In the genomic region with DNA sequence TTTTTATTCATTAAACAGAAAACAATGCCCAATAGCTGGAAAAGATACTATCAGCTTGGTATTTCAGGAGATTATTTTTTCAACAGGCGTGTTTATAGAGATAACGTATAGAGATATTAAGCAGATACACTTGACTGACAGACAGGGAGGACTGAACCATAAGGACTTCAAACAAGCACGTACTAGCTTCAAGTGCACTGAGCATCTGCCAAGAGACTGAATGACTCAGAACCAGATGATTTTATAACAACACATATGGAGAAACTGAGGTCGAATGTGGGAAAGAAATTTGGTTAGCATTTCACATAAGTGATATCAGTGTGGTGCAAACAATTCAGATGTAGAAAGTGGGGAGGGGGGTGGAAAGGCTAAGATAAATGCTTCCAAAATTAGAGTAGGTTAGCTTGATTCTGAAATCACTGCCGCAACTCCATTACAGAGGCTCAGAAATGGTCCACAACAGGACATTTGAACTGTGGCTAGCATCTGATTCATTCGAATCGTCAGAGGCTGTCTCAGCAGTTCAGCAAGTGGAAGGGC, we compare ENCODE assay signal across 13 cellular contexts.
A peak's percentile ranks its signal among the peaks of the same experiment; 100 is the strongest.
DNase-seq lines count a peak whose midpoint lies in the region; ATAC-seq and TF ChIP-seq lines count a peak whose summit lies in the region.
"Had no signal": no experiment of that assay in that cellular context is flagged by ENCODE, and none has a peak within 500 bp of the region (broad histone marks: within the 10 kb centered on the region; RNA-seq: fewer than 3 reads in every experiment).

No MANE protein-coding gene starts in this region.

- no peaks in the 10 kb centered on the region for H4K20me1 ChIP-seq in SK-N-SH (ENCODE audit: insufficient read depth)

- CTCF ChIA-PET in SK-N-SH (lab: Yijun Ruan, JAX): interaction anchor here (0.5 to 4.0 kb wide), 7 partner anchors 14 to 468 kb away, joined by 3 to 14 read pairs (median 4); partner anchors contain the start of gene SEMA6D

- H3K79me2 ChIP-seq in SK-N-SH (ENCODE audit: insufficient read depth): no peaks in the 10 kb centered on the region

- TF ChIP-seq RAD21 in SK-N-SH (IDR thresholded peaks at IDR 0.05; ENCODE audit: low read length): no peak; the same call in 1 of the 2 replicates

- no peak overlapping the region for H2AFZ ChIP-seq in SK-N-SH (ENCODE audit: low read depth)

- H3K27ac ChIP-seq in SK-N-SH (ENCODE audit: low read depth in 2 of 2, low read length in 1 of 2) (peak overlapping the region in 1 of 2 experiments; percentile 34; a peak in 1 of 4 replicates), suprapubic skin (no peak overlapping the region)
- H3K27ac ChIP-seq: SJSA1 had no signal

- no peak for DNase-seq in activated T-cell treated with anti-CD3 and anti-CD28 coated beads, Interleukin-2, amount 50 U/mL, for 72 hours
- DNase-seq in activated T-cell treated with anti-CD3 and anti-CD28 coated beads for 4 hours (no peak), SK-N-SH (no peak), fibroblast of villous mesenchyme (ENCODE audit: low read depth) (peak; percentile 75), superior temporal gyrus (ENCODE audit: extremely low spot score) (peak; percentile 42), suprapubic skin (ENCODE audit: low spot score in 2 of 2) (no peak)
- DNase-seq: ACHN; activated effector memory CD4-positive, alpha-beta T cell treated with anti-CD3 and anti-CD28 coated beads, Interleukin-2, amount 50 U/mL, for 16 hours; naive thymus-derived CD8-positive, alpha-beta T cell; stimulated activated CD4-positive, alpha-beta T cell treated with anti-CD3 and anti-CD28 coated beads, Interleukin-12 subunit alpha, Interleukin-12 subunit beta, amount 100 ng/mL, for 4 hours had no signal

- TF ChIP-seq CTCF in SK-N-SH (IDR thresholded peaks at IDR 0.05) (no peak), fibroblast of villous mesenchyme (IDR thresholded peaks at IDR 0.05; ENCODE audit: insufficient read depth, low read depth, low read length) (no peak), suprapubic skin (IDR thresholded peaks at IDR 0.05) (no peak)

- H3K9ac ChIP-seq in SK-N-SH: no peak overlapping the region

- H3K4me1 ChIP-seq in SK-N-SH (ENCODE audit: control insufficient read depth in 1 of 2, insufficient read depth in 2 of 2, low read depth in 1 of 2, low read length in 1 of 2) (peaks cover 0 to 37% of the 10 kb centered on the region in 2 experiments; a peak in 2 of 4 replicates), suprapubic skin (peaks cover 28% of the 10 kb centered on the region)

- H3K9me3 Mint-ChIP-seq in activated T-cell treated with anti-CD3 and anti-CD28 coated beads, Interleukin-2, amount 50 U/mL, for 72 hours: no peaks in the 10 kb centered on the region

- no peaks in the 10 kb centered on the region for H3K27me3 ChIP-seq in SK-N-SH (ENCODE audit: insufficient read depth)
- no peaks in the 10 kb centered on the region for H3K27me3 ChIP-seq in suprapubic skin
- H3K27me3 ChIP-seq: SJSA1 had no signal

- TF ChIP-seq EP300 in SK-N-SH (IDR thresholded peaks at IDR 0.05; ENCODE audit: borderline replicate concordance in 1 of 2, low read depth in 1 of 2, low read length in 1 of 2): peak in 1 of 2 experiments; percentile 86; a peak in 2 of 4 replicates
- TF ChIP-seq EP300 in suprapubic skin (IDR thresholded peaks at IDR 0.05): no peak

- no peaks in the 10 kb centered on the region for H3F3A ChIP-seq in SK-N-SH (replicated peaks; ENCODE audit: insufficient read depth)

- H3K36me3 Mint-ChIP-seq in activated T-cell treated with anti-CD3 and anti-CD28 coated beads, Interleukin-2, amount 50 U/mL, for 72 hours (ENCODE audit: insufficient read depth in 2 of 2): no peaks in the 10 kb centered on the region
- H3K36me3 Mint-ChIP-seq: naive thymus-derived CD8-positive, alpha-beta T cell had no signal

- POLR2A ChIA-PET in SK-N-SH (lab: Yijun Ruan, JAX): interaction anchor here (1.3 kb wide), 1 partner anchor 102 kb away, joined by 3 read pairs; no protein-coding TSS in a partner anchor

- H3K27ac Mint-ChIP-seq in activated T-cell treated with anti-CD3 and anti-CD28 coated beads, Interleukin-2, amount 50 U/mL, for 72 hours: no peak overlapping the region
- H3K27ac Mint-ChIP-seq: naive thymus-derived CD8-positive, alpha-beta T cell had no signal

- TF ChIP-seq POLR2A in suprapubic skin (IDR thresholded peaks at IDR 0.05): no peak

- no peaks in the 10 kb centered on the region for H3K36me3 ChIP-seq in SK-N-SH (replicated peaks in 1 of 2; ENCODE audit: control insufficient read depth in 1 of 2, insufficient read depth in 2 of 2, low read length in 1 of 2)
- H3K36me3 ChIP-seq in suprapubic skin: no peaks in the 10 kb centered on the region
- H3K36me3 ChIP-seq: SJSA1 had no signal

- ATAC-seq in activated T-cell treated with anti-CD3 and anti-CD28 coated beads, Interleukin-2, amount 50 U/mL, for 72 hours (replicated peaks in 1 of 2): peak; percentile 53 to 70
- ATAC-seq in HG03280 (IDR thresholded peaks at IDR 0.05; ENCODE audit: unreplicated experiment) (no peak), GM19035 (IDR thresholded peaks at IDR 0.05; ENCODE audit: unreplicated experiment) (no peak)
- ATAC-seq: naive thymus-derived CD8-positive, alpha-beta T cell had no signal

- WGBS in SK-N-SH (ENCODE audit: low lambda C conversion rate): 19% methylated on average over 7 of the region's 7 CpGs
- WGBS in suprapubic skin: 35% methylated on average over 7 of the region's 7 CpGs

- H3K9me2 ChIP-seq in SK-N-SH: no peaks in the 10 kb centered on the region

- peaks cover 33% of the 10 kb centered on the region for H3K27me3 Mint-ChIP-seq in activated T-cell treated with anti-CD3 and anti-CD28 coated beads, Interleukin-2, amount 50 U/mL, for 72 hours (ENCODE audit: low read depth)

- H3K4me2 ChIP-seq in SK-N-SH: no peak overlapping the region

- H3K9me3 ChIP-seq in SK-N-SH (no peaks in the 10 kb centered on the region), suprapubic skin (no peaks in the 10 kb centered on the region)
- H3K9me3 ChIP-seq: SJSA1 had no signal

- H3K4me3 ChIP-seq in SK-N-SH (ENCODE audit: low read depth in 2 of 2, low read length in 1 of 2) (no peak overlapping the region), fibroblast of villous mesenchyme (ENCODE audit: low read depth, low read length) (no peak overlapping the region), suprapubic skin (no peak overlapping the region)
- H3K4me3 ChIP-seq: SJSA1 had no signal

- H3K4me3 Mint-ChIP-seq in activated T-cell treated with anti-CD3 and anti-CD28 coated beads, Interleukin-2, amount 50 U/mL, for 72 hours: no peak overlapping the region
- H3K4me3 Mint-ChIP-seq: naive thymus-derived CD8-positive, alpha-beta T cell had no signal

- peaks cover 6% of the 10 kb centered on the region for H3K4me1 Mint-ChIP-seq in activated T-cell treated with anti-CD3 and anti-CD28 coated beads, Interleukin-2, amount 50 U/mL, for 72 hours (ENCODE audit: low read depth)
- H3K4me1 Mint-ChIP-seq: naive thymus-derived CD8-positive, alpha-beta T cell had no signal

TF ChIP-seq in SK-N-SH, 30 proteins besides CTCF, POLR2A, EP300 and RAD21:
- TF ChIP-seq TCF12 (IDR thresholded peaks at IDR 0.05) (peak; percentile 60), CHD2 (IDR thresholded peaks at IDR 0.05; ENCODE audit: low read length, partially characterized antibody) (peak; percentile 37), GATA2 (CRISPR knock-in tag; IDR thresholded peaks at IDR 0.05) (peak; percentile 87), RXRA (IDR thresholded peaks at IDR 0.05; ENCODE audit: borderline replicate concordance, low read depth) (no peak), FOXJ3 (CRISPR knock-in tag; IDR thresholded peaks at IDR 0.05) (peak; percentile 35; the same call in 1 of the 2 replicates), RFX5 (IDR thresholded peaks at IDR 0.05; ENCODE audit: low read length) (no peak)
- TF ChIP-seq, protein P1, sequence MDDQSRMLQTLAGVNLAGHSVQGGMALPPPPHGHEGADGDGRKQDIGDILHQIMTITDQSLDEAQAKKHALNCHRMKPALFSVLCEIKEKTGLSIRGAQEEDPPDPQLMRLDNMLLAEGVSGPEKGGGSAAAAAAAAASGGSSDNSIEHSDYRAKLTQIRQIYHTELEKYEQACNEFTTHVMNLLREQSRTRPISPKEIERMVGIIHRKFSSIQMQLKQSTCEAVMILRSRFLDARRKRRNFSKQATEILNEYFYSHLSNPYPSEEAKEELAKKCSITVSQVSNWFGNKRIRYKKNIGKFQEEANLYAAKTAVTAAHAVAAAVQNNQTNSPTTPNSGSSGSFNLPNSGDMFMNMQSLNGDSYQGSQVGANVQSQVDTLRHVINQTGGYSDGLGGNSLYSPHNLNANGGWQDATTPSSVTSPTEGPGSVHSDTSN (IDR thresholded peaks at IDR 0.05): peak; percentile 26

Comparison
In these comparisons a context has a peak if more than half of its experiments do, and no peak if none do; other contexts are left out.
1. ATAC-seq: peak in activated T-cell treated with anti-CD3 and anti-CD28 coated beads, Interleukin-2, amount 50 U/mL, for 72 hours (2 of 2); none in HG03280 (single experiment) and GM19035 (single experiment).
2. DNase-seq: peak in fibroblast of villous mesenchyme (single experiment) and superior temporal gyrus (single experiment); none in activated T-cell treated with anti-CD3 and anti-CD28 coated beads, Interleukin-2, amount 50 U/mL, for 72 hours (0 of 2), activated T-cell treated with anti-CD3 and anti-CD28 coated beads for 4 hours (single experiment), SK-N-SH (single experiment) and suprapubic skin (0 of 2).